Comparison of ENCODE assay signal across 11 cellular contexts in genomic region chr10:22992075-22992474, GRCh38.
DNase-seq lines count a peak whose midpoint lies in the region; ATAC-seq and TF ChIP-seq lines count a peak whose summit lies in the region.
"Had no signal": no experiment of that assay in that cellular context is flagged by ENCODE, and none has a peak within 500 bp of the region (broad histone marks: within the 10 kb centered on the region; RNA-seq: fewer than 3 reads in every experiment).

No MANE protein-coding gene starts in this region.

- intact Hi-C loops in activated CD8-positive, alpha-beta T cell treated with anti-CD3 and anti-CD28 coated beads for 36 hours (cut with micrococcal nuclease): loop anchor here (5.0 kb wide), 1 partner anchor 75 kb away; no protein-coding TSS in a partner anchor
- intact Hi-C loops in lower leg skin (cut with DNase I; ENCODE audit: low total_unique reads): loop anchor here (10.0 kb wide), 1 partner anchor 977 kb away; no protein-coding TSS in a partner anchor

- H3K4me1 Mint-ChIP-seq in activated CD8-positive, alpha-beta memory T cell treated with anti-CD3 and anti-CD28 coated beads, Interleukin-2, amount 10 ng/mL, durations not matched to agents 7 days and 5 days: peaks cover 18% of the 10 kb centered on the region
- H3K4me1 Mint-ChIP-seq in activated CD8-positive, alpha-beta T cell treated with anti-CD3 and anti-CD28 coated beads for 36 hours (ENCODE audit: low read depth): peaks cover 16% of the 10 kb centered on the region

- no peaks in the 10 kb centered on the region for H3K36me3 Mint-ChIP-seq in activated CD8-positive, alpha-beta memory T cell treated with anti-CD3 and anti-CD28 coated beads, Interleukin-2, amount 10 ng/mL, durations not matched to agents 7 days and 5 days
- no peaks in the 10 kb centered on the region for H3K36me3 Mint-ChIP-seq in activated CD8-positive, alpha-beta T cell treated with anti-CD3 and anti-CD28 coated beads for 36 hours (ENCODE audit: low read depth)

- H3K9me3 Mint-ChIP-seq in activated CD8-positive, alpha-beta memory T cell treated with anti-CD3 and anti-CD28 coated beads, Interleukin-2, amount 10 ng/mL, durations not matched to agents 7 days and 5 days (ENCODE audit: low read depth): no peaks in the 10 kb centered on the region
- H3K9me3 Mint-ChIP-seq in activated CD8-positive, alpha-beta T cell treated with anti-CD3 and anti-CD28 coated beads for 36 hours: no peaks in the 10 kb centered on the region

- no peak for TF ChIP-seq CTCF in activated CD8-positive, alpha-beta T cell treated with anti-CD3 and anti-CD28 coated beads for 36 hours (IDR thresholded peaks at IDR 0.05)
- no peak for TF ChIP-seq CTCF in lower leg skin (IDR thresholded peaks at IDR 0.05)

- H3K27me3 Mint-ChIP-seq in activated CD8-positive, alpha-beta memory T cell treated with anti-CD3 and anti-CD28 coated beads, Interleukin-2, amount 10 ng/mL, durations not matched to agents 7 days and 5 days: peaks cover 33% of the 10 kb centered on the region
- H3K27me3 Mint-ChIP-seq in activated CD8-positive, alpha-beta T cell treated with anti-CD3 and anti-CD28 coated beads for 36 hours: peaks cover 2% of the 10 kb centered on the region

- CTCF ChIA-PET in activated CD8-positive, alpha-beta memory T cell treated with anti-CD3 and anti-CD28 coated beads, Interleukin-2, amount 10 ng/mL, durations not matched to agents 7 days and 5 days (lab: Charles Lee): no interaction called here
- CTCF ChIA-PET in activated CD8-positive, alpha-beta T cell treated with anti-CD3 and anti-CD28 coated beads for 36 hours (lab: Charles Lee): interaction anchor here (1.0 kb wide), 1 partner anchor 1003 kb away, joined by 3 read pairs; no protein-coding TSS in a partner anchor

- 53 to 67% methylated on average over 5 of the region's 5 CpGs for WGBS in lower leg skin, 2 donors

- peak; percentile 58 for ATAC-seq in activated CD8-positive, alpha-beta memory T cell treated with anti-CD3 and anti-CD28 coated beads, Interleukin-2, amount 10 ng/mL, durations not matched to agents 7 days and 5 days
- ATAC-seq in HG02610 (IDR thresholded peaks at IDR 0.05; ENCODE audit: unreplicated experiment) (peak; percentile 57), GM21515 (IDR thresholded peaks at IDR 0.05; ENCODE audit: unreplicated experiment) (no peak)
- peak; percentile 65 for ATAC-seq in activated CD8-positive, alpha-beta T cell treated with anti-CD3 and anti-CD28 coated beads for 36 hours

- H3K27ac Mint-ChIP-seq in activated CD8-positive, alpha-beta memory T cell treated with anti-CD3 and anti-CD28 coated beads, Interleukin-2, amount 10 ng/mL, durations not matched to agents 7 days and 5 days: no peak overlapping the region
- no peak overlapping the region for H3K27ac Mint-ChIP-seq in activated CD8-positive, alpha-beta T cell treated with anti-CD3 and anti-CD28 coated beads for 36 hours

- DNase-seq in activated CD8-positive, alpha-beta memory T cell treated with anti-CD3 and anti-CD28 coated beads, Interleukin-2, amount 10 ng/mL, durations not matched to agents 7 days and 5 days: peak; percentile 47
- no peak for DNase-seq in activated CD8-positive, alpha-beta memory T cell treated with anti-CD3 and anti-CD28 coated beads for 24 hours
- DNase-seq in activated CD8-positive, alpha-beta T cell treated with anti-CD3 and anti-CD28 coated beads for 36 hours: peak; percentile 60
- peak; percentile 3 to 4 for DNase-seq in stimulated activated CD4-positive, alpha-beta T cell treated with anti-CD3 and anti-CD28 coated beads, Interleukin-4, amount 100 ng/mL, for 48 hours (ENCODE audit: low read depth in 2 of 2)
- DNase-seq in NCI-H187 treated with DMSO at 0.1 percent for 48 hours (lab: John Stamatoyannopoulos, UW): no peak
- no peak for DNase-seq in lower leg skin (ENCODE audit: low spot score in 2 of 2)
- DNase-seq: islet precursor cell, NCI-H2081 treated with DMSO at 0.1 percent for 48 hours, Peyer's patch had no signal

- POLR2A ChIA-PET in activated CD8-positive, alpha-beta T cell treated with anti-CD3 and anti-CD28 coated beads for 36 hours (lab: Charles Lee): no interaction called here

- H3K4me3 Mint-ChIP-seq in activated CD8-positive, alpha-beta memory T cell treated with anti-CD3 and anti-CD28 coated beads, Interleukin-2, amount 10 ng/mL, durations not matched to agents 7 days and 5 days: no peak overlapping the region
- H3K4me3 Mint-ChIP-seq in activated CD8-positive, alpha-beta T cell treated with anti-CD3 and anti-CD28 coated beads for 36 hours: no peak overlapping the region

- no peak for TF ChIP-seq POLR2A in lower leg skin (IDR thresholded peaks at IDR 0.05)

- no peak overlapping the region for H3K4me3 ChIP-seq in lower leg skin (ENCODE audit: low read depth, poor library complexity, severe bottlenecking)
- H3K4me3 ChIP-seq: Peyer's patch had no signal

Comparison
In these comparisons a context has a peak if more than half of its experiments do, and no peak if none do; other contexts are left out.
1. DNase-seq: peak in activated CD8-positive, alpha-beta memory T cell treated with anti-CD3 and anti-CD28 coated beads, Interleukin-2, amount 10 ng/mL, durations not matched to agents 7 days and 5 days (single experiment), activated CD8-positive, alpha-beta T cell treated with anti-CD3 and anti-CD28 coated beads for 36 hours (single experiment) and stimulated activated CD4-positive, alpha-beta T cell treated with anti-CD3 and anti-CD28 coated beads, Interleukin-4, amount 100 ng/mL, for 48 hours (2 of 2); none in activated CD8-positive, alpha-beta memory T cell treated with anti-CD3 and anti-CD28 coated beads for 24 hours (single experiment), NCI-H187 treated with DMSO at 0.1 percent for 48 hours (single experiment) and lower leg skin (0 of 2).